In genomic region chr14:31492759-31493498, GRCh38 we compare ENCODE assay signal across 36 cellular contexts. TPM values are rescaled to one million over a fixed set of nuclear protein-coding genes. Genes with fewer than 3 reads are reported as not detected.
DNase-seq lines count a peak whose midpoint lies in the region; ATAC-seq, FAIRE-seq and TF ChIP-seq lines count a peak whose summit lies in the region.
"Had no signal": no experiment of that assay in that cellular context is flagged by ENCODE, and none has a peak within 500 bp of the region (broad histone marks: within the 10 kb centered on the region; RNA-seq: fewer than 3 reads in every experiment).

No MANE protein-coding gene starts in this region.

- H3K27ac Mint-ChIP-seq in memory B cell = no peak overlapping the region
- H3K27ac Mint-ChIP-seq: activated CD4-positive, alpha-beta T cell treated with anti-CD3 and anti-CD28 coated beads, Interleukin-2, amount 10 ng/mL, durations not matched to agents 24 days and 14 days; activated naive CD8-positive, alpha-beta T cell; HFFc6 had no signal

- CTCF ChIA-PET in GM12878 (lab: Yijun Ruan, JAX) = interaction anchor here (1.0 to 1.6 kb wide), 2 partner anchors 44 to 340 kb away, joined by 3 to 6 read pairs; no protein-coding TSS in a partner anchor

- no TSS peak for BruUV-seq in GM12878 (replicated peaks; lab: Mats Ljungman, UMichigan)

- SMC1A ChIA-PET in GM12878 (lab: Charles Lee; ENCODE audit: uncharacterized antibody, unreplicated experiment) = interaction anchor here (1.1 kb wide), 2 partner anchors 14 to 45 kb away, joined by 3 to 4 read pairs; no protein-coding TSS in a partner anchor

- peaks cover 0 to 32% (median 4%) of the 10 kb centered on the region in 11 experiments; a peak in 10 of 22 replicates for H3K9me3 ChIP-seq in BLaER1 treated with 17β-estradiol and CSF1 and Interleukin-3, amounts not matched to agents 10 nM and 100 nM (replicated peaks in 1 of 11)
- H3K9me3 ChIP-seq in GM12878 (replicated peaks; ENCODE audit: control insufficient read depth, insufficient read depth, low read length) (no peaks in the 10 kb centered on the region; the same call in 2 of the 3 replicates), vagina (no peaks in the 10 kb centered on the region)
- H3K9me3 ChIP-seq: ascending aorta had no signal

- peaks cover 39% of the 10 kb centered on the region for H3K4me1 Mint-ChIP-seq in memory B cell
- H3K4me1 Mint-ChIP-seq: activated CD4-positive, alpha-beta T cell treated with anti-CD3 and anti-CD28 coated beads, Interleukin-2, amount 10 ng/mL, durations not matched to agents 24 days and 14 days had no signal

- no peak for FAIRE-seq in GM12878 (lab: Jason Lieb, UNC)
- FAIRE-seq: H1, HTR-8/SVneo had no signal

- H3K27ac ChIP-seq in BLaER1 treated with 17β-estradiol and CSF1 and Interleukin-3, amounts not matched to agents 10 nM and 100 nM = no peak overlapping the region; a peak in 1 of 22 replicates
- H3K27ac ChIP-seq in GM12878 (ENCODE audit: control insufficient read depth, insufficient read depth) = no peak overlapping the region
- H3K27ac ChIP-seq in vagina = no peak overlapping the region
- H3K27ac ChIP-seq: ascending aorta, C4-2B, coronary artery, SJCRH30, spleen, tibial nerve had no signal

- peaks cover 0 to 56% (median 0%) of the 10 kb centered on the region in 11 experiments; a peak in 6 of 22 replicates for H3K27me3 ChIP-seq in BLaER1 treated with 17β-estradiol and CSF1 and Interleukin-3, amounts not matched to agents 10 nM and 100 nM
- H3K27me3 ChIP-seq in GM12878 (replicated peaks in 1 of 2; ENCODE audit: control insufficient read depth in 2 of 2, insufficient read depth in 2 of 2, low read length in 1 of 2) (no peaks in the 10 kb centered on the region), vagina (no peaks in the 10 kb centered on the region)
- H3K27me3 ChIP-seq: ascending aorta, SJCRH30, tibial nerve had no signal

- RAD21 ChIA-PET in GM12878 (lab: Charles Lee; ENCODE audit: unreplicated experiment) = no interaction called here

- intact Hi-C loops in GM12878 (cut with micrococcal nuclease; ENCODE audit: unreplicated experiment) (no loop called here), vagina (cut with DNase I) (no loop called here)

- H3K79me2 ChIP-seq in GM12878 (ENCODE audit: control insufficient read depth, insufficient read depth, low read length) = no peaks in the 10 kb centered on the region

- peaks cover 2% of the 10 kb centered on the region for H3K27me3 Mint-ChIP-seq in memory B cell

- no peak overlapping the region for H3K4me3 ChIP-seq in BLaER1 treated with 17β-estradiol and CSF1 and Interleukin-3, amounts not matched to agents 10 nM and 100 nM
- no peak overlapping the region for H3K4me3 ChIP-seq in GM12878
- no peak overlapping the region for H3K4me3 ChIP-seq in vagina
- H3K4me3 ChIP-seq: ascending aorta, coronary artery, SJCRH30, spleen, tibial nerve had no signal

- in situ Hi-C loops in GM12878 (cut with MboI) = no loop called here

- H3K36me3 Mint-ChIP-seq in memory B cell = peaks cover 5% of the 10 kb centered on the region
- H3K36me3 Mint-ChIP-seq: activated naive CD8-positive, alpha-beta T cell had no signal

- H3K4me1 ChIP-seq in BLaER1 treated with 17β-estradiol and CSF1 and Interleukin-3, amounts not matched to agents 10 nM and 100 nM = peaks cover 7 to 38% (median 30%) of the 10 kb centered on the region in 10 experiments
- peaks cover 13% of the 10 kb centered on the region for H3K4me1 ChIP-seq in GM12878 (ENCODE audit: control insufficient read depth, insufficient read depth, low read length)
- H3K4me1 ChIP-seq in vagina = no peaks in the 10 kb centered on the region
- H3K4me1 ChIP-seq: ascending aorta, SJCRH30 had no signal

- H2AFZ ChIP-seq in GM12878 (ENCODE audit: control insufficient read depth, low read depth, low read length) = 0 out of 2 replicates have a peak overlapping the region, but pooled peaks have one; percentile 10

- TF ChIP-seq CTCF in GM12878 (IDR thresholded peaks at IDR 0.05 in 2 of 3, conservative IDR thresholded peaks at IDR 0.05 in 1 of 3; ENCODE audit: control insufficient read depth in 2 of 3, extremely low read depth in 1 of 3, insufficient read depth in 1 of 3, low read depth in 3 of 3, low read length in 3 of 3) (no peak), vagina (IDR thresholded peaks at IDR 0.05) (no peak)

- no peak for TF ChIP-seq EP300 in GM12878 (IDR thresholded peaks at IDR 0.05; ENCODE audit: borderline replicate concordance in 1 of 2, control insufficient read depth in 1 of 2, low read depth in 2 of 2, low read length in 2 of 2)

- H3K9me3 Mint-ChIP-seq in memory B cell = peaks cover 5% of the 10 kb centered on the region
- H3K9me3 Mint-ChIP-seq: activated CD4-positive, alpha-beta T cell treated with anti-CD3 and anti-CD28 coated beads, Interleukin-2, amount 10 ng/mL, durations not matched to agents 24 days and 14 days; HFFc6 had no signal

- POLR2A ChIA-PET in GM12878 (lab: Charles Lee) = interaction anchor here (1.0 kb wide), 1 partner anchor 585 kb away, joined by 4 read pairs; no protein-coding TSS in a partner anchor

- WGBS in GM12878 (ENCODE audit: insufficient coverage, insufficient replicate concordance, low lambda C conversion rate, missing lambda C conversion rate) = 43% methylated on average over 8 of the region's 8 CpGs

- peak; percentile 40 for ATAC-seq in GM12878
- peak; percentile 23 for ATAC-seq in memory B cell (ENCODE audit: low read depth)
- ATAC-seq in GM18498 (IDR thresholded peaks at IDR 0.05; ENCODE audit: unreplicated experiment) = no peak
- ATAC-seq: left ventricle myocardium superior, right cardiac atrium had no signal

- no peaks in the 10 kb centered on the region for H3K36me3 ChIP-seq in BLaER1 treated with 17β-estradiol and CSF1 and Interleukin-3, amounts not matched to agents 10 nM and 100 nM
- no peaks in the 10 kb centered on the region for H3K36me3 ChIP-seq in GM12878 (ENCODE audit: control insufficient read depth in 2 of 2, insufficient read depth in 2 of 2, low read length in 1 of 2)
- no peaks in the 10 kb centered on the region for H3K36me3 ChIP-seq in vagina
- H3K36me3 ChIP-seq: ascending aorta, SJCRH30, spleen, tibial nerve had no signal

- H3K9ac ChIP-seq in BLaER1 treated with 17β-estradiol and CSF1 and Interleukin-3, amounts not matched to agents 10 nM and 100 nM = no peak overlapping the region
- no peak overlapping the region for H3K9ac ChIP-seq in GM12878 (ENCODE audit: control insufficient read depth, insufficient read depth, low read length)

- no peaks in the 10 kb centered on the region for H4K20me1 ChIP-seq in BLaER1 treated with 17β-estradiol and CSF1 and Interleukin-3, amounts not matched to agents 10 nM and 100 nM
- H4K20me1 ChIP-seq in GM12878 (ENCODE audit: control insufficient read depth, insufficient read depth) = no peaks in the 10 kb centered on the region

- DNase-seq in HT1080 (ENCODE audit: low read depth) (peak; percentile 1), GM12878 (ENCODE audit: low read depth, low spot score) (no peak), memory B cell (ENCODE audit: low spot score in 2 of 2) (no peak), vagina (ENCODE audit: extremely low spot score in 2 of 2) (no peak), COLO668 (lab: John Stamatoyannopoulos, UW; ENCODE audit: unreplicated experiment) (no peak)
- no peak for DNase-seq in activated CD4-positive, CD25-positive, alpha-beta regulatory T cell (lab: John Stamatoyannopoulos, UW)
- DNase-seq: activated CD4-positive, alpha-beta T cell treated with anti-CD3 and anti-CD28 coated beads, Interleukin-2, amount 10 ng/mL, durations not matched to agents 24 days and 14 days; activated effector memory CD4-positive, alpha-beta T cell treated with Interleukin-2 at 50 U/mL for 16 hours; Calu3; caudate nucleus; DND-41; effector CD8-positive, alpha-beta T cell; erythroblast; glutamatergic neuron; HFFc6; KBM-7; left ventricle myocardium superior; NCI-H1417 treated with DMSO at 0.1 percent for 48 hours; NCI-H2029 treated with DMSO at 0.1 percent for 48 hours; NCI-H69; right cardiac atrium; spleen; stimulated activated CD4-positive, alpha-beta T cell treated with anti-CD3 and anti-CD28 coated beads, Interleukin-2, amount 100 ng/mL, for 24 hours; SW 1271 had no signal

- H3K4me2 ChIP-seq in BLaER1 treated with 17β-estradiol and CSF1 and Interleukin-3, amounts not matched to agents 10 nM and 100 nM = peak overlapping the region in 9 of 11 experiments; percentile 9 to 40 (median 27); a peak in 13 of 22 replicates
- no peak overlapping the region for H3K4me2 ChIP-seq in GM12878 (ENCODE audit: control insufficient read depth, insufficient read depth)

- no peak for TF ChIP-seq POLR2A in GM12878 (IDR thresholded peaks at IDR 0.05; ENCODE audit: low read depth, low read length)
- no peak for TF ChIP-seq POLR2A in vagina (IDR thresholded peaks at IDR 0.05)

- H3K4me3 Mint-ChIP-seq in memory B cell = peak overlapping the region; percentile 62
- H3K4me3 Mint-ChIP-seq: activated CD4-positive, alpha-beta T cell treated with anti-CD3 and anti-CD28 coated beads, Interleukin-2, amount 10 ng/mL, durations not matched to agents 24 days and 14 days; activated naive CD8-positive, alpha-beta T cell; HFFc6 had no signal

- no peak for TF ChIP-seq RAD21 in GM12878 (IDR thresholded peaks at IDR 0.05; ENCODE audit: insufficient read depth, low read depth, low read length)

RNA-seq across cellular contexts. Expression of gene GPR33, which starts 5.1 kb away (rescaled TPM):
- total RNA-seq in HT1080 (2014; rRNA removed; shearing (Covaris generic)) = not detected in 2 replicates
- not detected in 2 replicates for polyA plus RNA-seq in HT1080 (2015; cell fraction: cytosol; rRNA removed)
- not detected in 2 replicates for polyA plus RNA-seq in HT1080 (2015; cell fraction: nucleus; rRNA removed)
- not detected in 2 replicates for total RNA-seq in GM12878 (2013; cell fraction: nucleolus; rRNA removed)
- total RNA-seq in GM12878 (2014; rRNA removed) (not detected in 2 replicates), GM12878 (2014; rRNA removed; fragmentation: Illumina TruSeq; extraction: Trizol) (not detected in 2 replicates), GM12878 (2021) (not detected in 2 replicates), vagina (not detected)
- polyA plus RNA-seq in GM12878 (2011; ENCODE audit: low read depth) = not detected
- polyA plus RNA-seq in GM12878 (2011; rRNA removed) (not detected in 2 replicates), GM12878 (2014; fragmentation: Illumina TruSeq; extraction: Trizol) (not detected in 2 replicates), GM12878 (2014; fragmentation: Nextera tagmentation; extraction: Ambion mirVana) (not detected), GM12878 (2014; rRNA removed) (not detected in 2 replicates), GM12878 (2016; fragmentation: Nextera tagmentation; extraction: Ambion mirVana) (not detected)
- polyA plus RNA-seq in GM12878 (2011; cell fraction: cytosol; rRNA removed) = not detected in 2 replicates
- not detected in 2 replicates for polyA plus RNA-seq in GM12878 (2011; cell fraction: nucleus; rRNA removed)
- polyA plus RNA-seq in GM12878 (2012) = not detected in 2 replicates
- not detected in 2 replicates for polyA minus RNA-seq in GM12878 (2011; rRNA and poly(A)+ RNA removed)
- not detected in 2 replicates for polyA minus RNA-seq in GM12878 (2011; cell fraction: cytosol; rRNA and poly(A)+ RNA removed)
- not detected in 2 replicates for polyA minus RNA-seq in GM12878 (2011; cell fraction: nucleus; rRNA and poly(A)+ RNA removed)
- total RNA-seq: activated CD4-positive, alpha-beta T cell treated with anti-CD3 and anti-CD28 coated beads, Interleukin-2, amount 10 ng/mL, durations not matched to agents 24 days and 14 days; activated CD8-positive, alpha-beta memory T cell treated with anti-CD3 and anti-CD28 coated beads for 36 hours; ascending aorta; Calu3; H1; HFFc6; left ventricle myocardium superior; posterior vena cava; right cardiac atrium; SJCRH30; spleen; tibial nerve had no signal
- polyA plus RNA-seq: H1, right cardiac atrium, spleen had no signal

RNA-seq across cellular contexts. Expression of gene DTD2, which starts 35.6 kb away (rescaled TPM):
- 34.2 and 49.8 TPM in 2 replicates for total RNA-seq in HT1080 (2014; rRNA removed; shearing (Covaris generic))
- polyA plus RNA-seq in HT1080 (2015; cell fraction: cytosol; rRNA removed) = 30.9 and 31.0 TPM in 2 replicates
- polyA plus RNA-seq in HT1080 (2015; cell fraction: nucleus; rRNA removed) = 11.6 and 12.6 TPM in 2 replicates
- 24.6 and 25.6 TPM in 2 replicates for total RNA-seq in GM12878 (2013; cell fraction: nucleolus; rRNA removed)
- 32.8 and 35.9 TPM in 2 replicates for total RNA-seq in GM12878 (2014; rRNA removed)
- 20.2 and 20.8 TPM in 2 replicates for total RNA-seq in GM12878 (2014; rRNA removed; fragmentation: Illumina TruSeq; extraction: Trizol)
- total RNA-seq in GM12878 (2021) = 22.2 and 22.7 TPM in 2 replicates
- polyA plus RNA-seq in GM12878 (2011; ENCODE audit: low read depth) = 4.9 TPM
- 15.7 and 23.3 TPM in 2 replicates for polyA plus RNA-seq in GM12878 (2011; rRNA removed)
- 14.6 and 15.1 TPM in 2 replicates for polyA plus RNA-seq in GM12878 (2011; cell fraction: cytosol; rRNA removed)
- 3.1 and 5.3 TPM in 2 replicates for polyA plus RNA-seq in GM12878 (2011; cell fraction: nucleus; rRNA removed)
- polyA plus RNA-seq in GM12878 (2012) = 9.0 and 9.2 TPM in 2 replicates
- polyA plus RNA-seq in GM12878 (2014; fragmentation: Illumina TruSeq; extraction: Trizol) = 16.2 and 18.5 TPM in 2 replicates
- 1 to 10 TPM; 4.5 to 5.4 TPM for polyA plus RNA-seq in GM12878 (2014; fragmentation: Nextera tagmentation; extraction: Ambion mirVana)
- 23.3 and 26.0 TPM in 2 replicates for polyA plus RNA-seq in GM12878 (2014; rRNA removed)
- 10 to 100 TPM; 12.3 to 12.4 TPM for polyA plus RNA-seq in GM12878 (2016; fragmentation: Nextera tagmentation; extraction: Ambion mirVana)
- polyA minus RNA-seq in GM12878 (2011; rRNA and poly(A)+ RNA removed) = 11.0 and 15.7 TPM in 2 replicates
- polyA minus RNA-seq in GM12878 (2011; cell fraction: cytosol; rRNA and poly(A)+ RNA removed) = 7.8 and 13.9 TPM in 2 replicates
- polyA minus RNA-seq in GM12878 (2011; cell fraction: nucleus; rRNA and poly(A)+ RNA removed) = 8.3 and 13.9 TPM in 2 replicates
- 31.7 TPM for total RNA-seq in vagina
